In genomic region chr1:211952299-211952698, GRCh38 we compare ENCODE assay signal across 21 cellular contexts.
DNase-seq lines count a peak whose midpoint lies in the region; ATAC-seq and TF ChIP-seq lines count a peak whose summit lies in the region.
"Had no signal": no experiment of that assay in that cellular context is flagged by ENCODE, and none has a peak within 500 bp of the region (broad histone marks: within the 10 kb centered on the region; RNA-seq: fewer than 3 reads in every experiment).

No MANE protein-coding gene starts in this region.

- H2AFZ ChIP-seq in HCT116 (ENCODE audit: low read depth, low read length, poor library complexity, severe bottlenecking) (no peak overlapping the region), PC-9 (no peak overlapping the region)
- H2AFZ ChIP-seq: GM23248 had no signal

- peaks cover 0 to 11% of the 10 kb centered on the region in 2 experiments; a peak in 2 of 4 replicates for H3K4me1 ChIP-seq in HCT116 (ENCODE audit: control insufficient read depth in 1 of 2, insufficient read depth in 2 of 2, low read length in 2 of 2)
- peaks cover 16% of the 10 kb centered on the region for H3K4me1 ChIP-seq in PC-9 (replicated peaks; ENCODE audit: insufficient read depth)
- peaks cover 22% of the 10 kb centered on the region for H3K4me1 ChIP-seq in foreskin keratinocyte
- peaks cover 0 to 11% of the 10 kb centered on the region in 2 donors for H3K4me1 ChIP-seq in thyroid gland
- H3K4me1 ChIP-seq: SJCRH30 had no signal

- CTCF ChIA-PET in HCT116 (lab: Charles Lee), result interaction anchor here (1.0 to 1.9 kb wide), 2 partner anchors 83 to 272 kb away, joined by 3 to 4 read pairs; partner anchors contain the start of genes DTL and INTS7
- CTCF ChIA-PET in PC-9 (lab: Charles Lee), result interaction anchor here (0.6 to 1.1 kb wide), 3 partner anchors 83 to 483 kb away, joined by 3 to 6 read pairs (median 4); partner anchors contain the start of genes DTL and INTS7

- H3K27ac ChIP-seq in HCT116 (ENCODE audit: low read depth, low read length) (no peak overlapping the region), PC-9 (peak overlapping the region; percentile 86), foreskin keratinocyte (peak overlapping the region; percentile 59), thyroid gland (peak overlapping the region in 2 of 3 donors; percentile 20 to 47)
- H3K27ac ChIP-seq: BLaER1 treated with 17β-estradiol and CSF1 and Interleukin-3, amounts not matched to agents 10 nM and 100 nM; GM23248; SJCRH30 had no signal

- no peak for TF ChIP-seq CTCF in HCT116 (IDR thresholded peaks at IDR 0.05 in 2 of 3, conservative IDR thresholded peaks at IDR 0.05 in 1 of 3; ENCODE audit: borderline replicate concordance in 1 of 3, insufficient read depth in 1 of 3, low read depth in 2 of 3, low read length in 2 of 3)
- TF ChIP-seq CTCF in PC-9 (conservative IDR thresholded peaks at IDR 0.05), result no peak
- no peak for TF ChIP-seq CTCF in foreskin keratinocyte (conservative IDR thresholded peaks at IDR 0.05)
- no peak for TF ChIP-seq CTCF in thyroid gland (IDR thresholded peaks at IDR 0.05)

- no peaks in the 10 kb centered on the region for H3K9me2 ChIP-seq in HCT116 (ENCODE audit: insufficient read depth)
- no peaks in the 10 kb centered on the region for H3K9me2 ChIP-seq in PC-9 (ENCODE audit: insufficient read depth)

- DNase-seq in HCT116 (ENCODE audit: low read depth, low spot score), result no peak
- no peak for DNase-seq in PC-9
- no peak for DNase-seq in foreskin keratinocyte
- DNase-seq in thyroid gland, result no peak
- no peak for DNase-seq in left cardiac atrium
- no peak for DNase-seq in HUDEP-2 (lab: John Stamatoyannopoulos, UW; ENCODE audit: unreplicated experiment in 76 of 76)
- DNase-seq: AML-193; CD4-positive, alpha-beta T cell; H7; NCI-H1048; NCI-H1417; NCI-H1694; NCI-H2029 treated with DMSO at 0.1 percent for 48 hours; NCI-H2227 treated with DMSO at 0.1 percent for 48 hours; NCI-H526 treated with DMSO at 0.1 percent for 48 hours; SJCRH30 had no signal

- no peak for TF ChIP-seq RAD21 in HCT116 (IDR thresholded peaks at IDR 0.05; ENCODE audit: low read depth)

- TF ChIP-seq POLR2A in HCT116 (IDR thresholded peaks at IDR 0.05; ENCODE audit: borderline replicate concordance, extremely low read depth, insufficient read depth, insufficient read length), result no peak
- no peak for TF ChIP-seq POLR2A in thyroid gland (IDR thresholded peaks at IDR 0.05)

- WGBS in thyroid gland, 2 donors, result 92 to 96% methylated on average over 2 of the region's 2 CpGs

- H3K9me3 ChIP-seq in HCT116 (ENCODE audit: control insufficient read depth in 1 of 2, insufficient read depth in 1 of 2, low read depth in 1 of 2, low read length in 2 of 2) (no peaks in the 10 kb centered on the region), PC-9 (ENCODE audit: insufficient read depth, low read depth) (peaks cover 9% of the 10 kb centered on the region), thyroid gland (no peaks in the 10 kb centered on the region)
- H3K9me3 ChIP-seq: SJCRH30 had no signal

- H3K4me3 ChIP-seq in HCT116 (replicated peaks in 1 of 2; ENCODE audit: low read depth in 1 of 2, low read length in 2 of 2) (no peak overlapping the region), PC-9 (no peak overlapping the region), thyroid gland (replicated peaks in 1 of 3) (no peak overlapping the region)
- H3K4me3 ChIP-seq: BLaER1 treated with 17β-estradiol and CSF1 and Interleukin-3, amounts not matched to agents 10 nM and 100 nM; GM23248; K562; SJCRH30 had no signal

- H3K9ac ChIP-seq in HCT116 (ENCODE audit: low read length), result no peak overlapping the region
- H3K9ac ChIP-seq: BLaER1 treated with 17β-estradiol and CSF1 and Interleukin-3, amounts not matched to agents 10 nM and 100 nM; GM23248 had no signal

- intact Hi-C loops in HCT116 (cut with micrococcal nuclease), result no loop called here
- intact Hi-C loops in PC-9 (cut with micrococcal nuclease; ENCODE audit: unreplicated experiment), result loop anchor here (5.0 kb wide), 1 partner anchor 120 kb away; the partner anchor contains the start of gene LPGAT1
- intact Hi-C loops in thyroid gland (cut with DNase I), result no loop called here
- intact Hi-C loops in left cardiac atrium (cut with DNase I), result no loop called here

- RAD21 ChIA-PET in HCT116 (lab: Charles Lee; ENCODE audit: low non-redundant PET in 1 of 2, low total read pairs in 2 of 2, uncharacterized antibody in 2 of 2, unreplicated experiment in 2 of 2), result no interaction called here

- ATAC-seq in HCT116, result no peak
- no peak for ATAC-seq in foreskin keratinocyte
- no peak for ATAC-seq in HG03565 (IDR thresholded peaks at IDR 0.05; ENCODE audit: unreplicated experiment)
- ATAC-seq in left cardiac atrium, result no peak
- ATAC-seq: K562, Right ventricle myocardium inferior had no signal

- H3F3A ChIP-seq in PC-9 (ENCODE audit: insufficient read depth, low read depth), result peaks cover 21% of the 10 kb centered on the region; the same call in 1 of the 2 replicates

- no TSS peak for BruUV-seq in HCT116 (replicated peaks; lab: Mats Ljungman, UMichigan)
- BruUV-seq in PC-9 (replicated peaks; lab: Mats Ljungman, UMichigan), result no TSS peak

- POLR2A ChIA-PET in HCT116 (lab: Charles Lee) (no interaction called here), PC-9 (lab: Charles Lee; ENCODE audit: unreplicated experiment) (interaction anchor here (0.7 kb wide), 1 partner anchor 811 kb away, joined by 3 read pairs; no protein-coding TSS in a partner anchor)

- H3K36me3 ChIP-seq in HCT116 (ENCODE audit: control insufficient read depth in 1 of 2, insufficient read depth in 2 of 2, low read length in 2 of 2) (peaks cover 0 to 4% of the 10 kb centered on the region in 2 experiments; a peak in 1 of 4 replicates), PC-9 (ENCODE audit: low read depth) (no peaks in the 10 kb centered on the region), thyroid gland (peaks cover 0 to 4% of the 10 kb centered on the region in 2 donors)

- H3K4me2 ChIP-seq in HCT116 (ENCODE audit: low read length), result peak overlapping the region; percentile 37
- H3K4me2 ChIP-seq in PC-9, result peak overlapping the region; percentile 53

- H3K79me2 ChIP-seq in HCT116 (ENCODE audit: insufficient read depth, low read length) (no peaks in the 10 kb centered on the region), PC-9 (ENCODE audit: low read depth) (no peaks in the 10 kb centered on the region)

- no peaks in the 10 kb centered on the region for H3K27me3 ChIP-seq in HCT116 (ENCODE audit: insufficient read depth, low read length)
- no peaks in the 10 kb centered on the region for H3K27me3 ChIP-seq in PC-9 (ENCODE audit: insufficient read depth, low read depth)
- no peaks in the 10 kb centered on the region for H3K27me3 ChIP-seq in foreskin keratinocyte
- no peaks in the 10 kb centered on the region for H3K27me3 ChIP-seq in thyroid gland
- H3K27me3 ChIP-seq: BLaER1 treated with 17β-estradiol and CSF1 and Interleukin-3, amounts not matched to agents 10 nM and 100 nM; SJCRH30 had no signal

- no peaks in the 10 kb centered on the region for H4K20me1 ChIP-seq in HCT116 (ENCODE audit: insufficient read depth)
- H4K20me1 ChIP-seq in PC-9 (ENCODE audit: insufficient read depth), result no peaks in the 10 kb centered on the region
- H4K20me1 ChIP-seq: BLaER1 treated with 17β-estradiol and CSF1 and Interleukin-3, amounts not matched to agents 10 nM and 100 nM had no signal

TF ChIP-seq in HCT116, 20 proteins besides CTCF, POLR2A, EP300 and RAD21 (continues in another document):
- no peak for TF ChIP-seq SRF (IDR thresholded peaks at IDR 0.05; ENCODE audit: low read depth)
- TF ChIP-seq SIN3A (IDR thresholded peaks at IDR 0.05; ENCODE audit: low read depth), result no peak
- TF ChIP-seq REST (IDR thresholded peaks at IDR 0.05; ENCODE audit: low read depth), result no peak
- no peak for TF ChIP-seq ZNF274 (IDR thresholded peaks at IDR 0.05; ENCODE audit: low read depth, low read length)
- TF ChIP-seq, protein P1, sequence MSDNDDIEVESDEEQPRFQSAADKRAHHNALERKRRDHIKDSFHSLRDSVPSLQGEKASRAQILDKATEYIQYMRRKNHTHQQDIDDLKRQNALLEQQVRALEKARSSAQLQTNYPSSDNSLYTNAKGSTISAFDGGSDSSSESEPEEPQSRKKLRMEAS (IDR thresholded peaks at IDR 0.05), result no peak
- no peak for TF ChIP-seq EZH2 (IDR thresholded peaks at IDR 0.05)
- TF ChIP-seq ZFX (IDR thresholded peaks at IDR 0.05), result no peak
- no peak for TF ChIP-seq EZH2phosphoT487 (IDR thresholded peaks at IDR 0.05; ENCODE audit: borderline replicate concordance)
- no peak for TF ChIP-seq TCF7L2 (IDR thresholded peaks at IDR 0.05; ENCODE audit: borderline replicate concordance, extremely low read depth, insufficient read depth, insufficient read length)
- no peak for TF ChIP-seq JUND (IDR thresholded peaks at IDR 0.05)
- no peak for TF ChIP-seq ELF1 (IDR thresholded peaks at IDR 0.05; ENCODE audit: borderline replicate concordance, low read depth)
- no peak for TF ChIP-seq CBX3 (IDR thresholded peaks at IDR 0.05; ENCODE audit: low read depth)
- no peak for TF ChIP-seq ATF3 (IDR thresholded peaks at IDR 0.05)
- TF ChIP-seq CEBPB (IDR thresholded peaks at IDR 0.05; ENCODE audit: low read depth), result no peak
